In genomic region chr13:71017607-71018006, GRCh38 we compare ENCODE assay signal across 24 cellular contexts.
"Had no signal": no experiment of that assay in that cellular context is flagged by ENCODE, and none has a peak within 500 bp of the region (broad histone marks: within the 10 kb centered on the region; RNA-seq: fewer than 3 reads in every experiment).

No MANE protein-coding gene starts in this region.

- H3K36me3 Mint-ChIP-seq: activated CD8-positive, alpha-beta memory T cell treated with anti-CD3 and anti-CD28 coated beads, Interleukin-2, amount 10 ng/mL, durations not matched to agents 7 days and 5 days; activated naive CD8-positive, alpha-beta T cell treated with anti-CD3 and anti-CD28 coated beads for 36 hours had no signal

- H3K27me3 Mint-ChIP-seq: activated B cell treated with CpG ODN at 0.5 μM for 24 hours; activated CD4-positive, alpha-beta memory T cell treated with anti-CD3 and anti-CD28 coated beads, Interleukin-2, amount 10 ng/mL, durations not matched to agents 7 days and 5 days; activated CD8-positive, alpha-beta memory T cell treated with anti-CD3 and anti-CD28 coated beads, Interleukin-2, amount 10 ng/mL, durations not matched to agents 7 days and 5 days; activated naive CD8-positive, alpha-beta T cell treated with anti-CD3 and anti-CD28 coated beads for 36 hours; effector memory CD8-positive, alpha-beta T cell; stimulated activated naive CD8-positive, alpha-beta T cell treated with anti-CD3 and anti-CD28 coated beads, Interleukin-15, amount 100 ng/mL, for 72 hours had no signal

- H3K4me1 ChIP-seq: foreskin keratinocyte, left ventricle myocardium inferior, right atrium auricular region, suprapubic skin, transverse colon had no signal

- H3K27me3 ChIP-seq: cardiac muscle cell, foreskin keratinocyte, right atrium auricular region, suprapubic skin, transverse colon had no signal

- H3K9me3 Mint-ChIP-seq: activated CD4-positive, alpha-beta memory T cell treated with anti-CD3 and anti-CD28 coated beads, Interleukin-2, amount 10 ng/mL, durations not matched to agents 7 days and 5 days; activated naive CD8-positive, alpha-beta T cell treated with anti-CD3 and anti-CD28 coated beads for 36 hours; T-helper 2 cell treated with Interferon-gamma antibody and Interleukin-4, amounts not matched to agents 5 μg/mL and 100 μg/mL, for 36 hours had no signal

- H3K36me3 ChIP-seq: cardiac muscle cell, left ventricle myocardium inferior, right atrium auricular region, suprapubic skin, transverse colon had no signal

- H3K9me3 ChIP-seq: left ventricle myocardium inferior, right atrium auricular region, suprapubic skin, transverse colon had no signal

- H3K4me3 ChIP-seq: cardiac muscle cell, left ventricle myocardium inferior, right atrium auricular region, skin epidermis, suprapubic skin, transverse colon had no signal

- DNase-seq: activated B cell treated with CpG ODN at 0.5 μM for 24 hours; activated CD4-positive, alpha-beta memory T cell treated with anti-CD3 and anti-CD28 coated beads, Interleukin-2, amount 10 ng/mL, durations not matched to agents 7 days and 5 days; activated CD4-positive, alpha-beta T cell treated with anti-CD3 and anti-CD28 coated beads for 4 hours; activated CD8-positive, alpha-beta memory T cell treated with anti-CD3 and anti-CD28 coated beads, Interleukin-2, amount 10 ng/mL, durations not matched to agents 7 days and 5 days; activated naive CD8-positive, alpha-beta T cell treated with anti-CD3 and anti-CD28 coated beads for 36 hours; amniotic stem cell; effector memory CD8-positive, alpha-beta T cell; foreskin keratinocyte; hippocampal formation; kidney; left ventricle myocardium inferior; mammary epithelial cell; occipital lobe; posterior cingulate gyrus; stimulated activated CD4-positive, alpha-beta T cell treated with anti-CD3 and anti-CD28 coated beads, Interleukin-15, amount 100 ng/mL, for 24 hours; stimulated activated CD4-positive, alpha-beta T cell treated with anti-CD3 and anti-CD28 coated beads, Interleukin-2, amount 100 ng/mL, for 48 hours; stimulated activated naive CD8-positive, alpha-beta T cell treated with anti-CD3 and anti-CD28 coated beads, Interleukin-15, amount 100 ng/mL, for 72 hours; transverse colon had no signal

- H3K4me3 Mint-ChIP-seq: activated B cell treated with CpG ODN at 0.5 μM for 24 hours; activated CD4-positive, alpha-beta memory T cell treated with anti-CD3 and anti-CD28 coated beads, Interleukin-2, amount 10 ng/mL, durations not matched to agents 7 days and 5 days; activated CD8-positive, alpha-beta memory T cell treated with anti-CD3 and anti-CD28 coated beads, Interleukin-2, amount 10 ng/mL, durations not matched to agents 7 days and 5 days; activated naive CD8-positive, alpha-beta T cell treated with anti-CD3 and anti-CD28 coated beads for 36 hours; effector memory CD8-positive, alpha-beta T cell; stimulated activated naive CD8-positive, alpha-beta T cell treated with anti-CD3 and anti-CD28 coated beads, Interleukin-15, amount 100 ng/mL, for 72 hours; T-helper 2 cell treated with Interferon-gamma antibody and Interleukin-4, amounts not matched to agents 5 μg/mL and 100 μg/mL, for 36 hours had no signal

- ATAC-seq: activated CD8-positive, alpha-beta memory T cell treated with anti-CD3 and anti-CD28 coated beads, Interleukin-2, amount 10 ng/mL, durations not matched to agents 7 days and 5 days; effector memory CD8-positive, alpha-beta T cell; foreskin keratinocyte; stimulated activated naive CD8-positive, alpha-beta T cell treated with anti-CD3 and anti-CD28 coated beads, Interleukin-15, amount 100 ng/mL, for 72 hours had no signal

- H3K27ac ChIP-seq: cardiac muscle cell, epithelial cell of prostate, foreskin keratinocyte, left ventricle myocardium inferior, right atrium auricular region, skin epidermis, suprapubic skin, transverse colon had no signal

- H3K4me1 Mint-ChIP-seq: activated CD4-positive, alpha-beta memory T cell treated with anti-CD3 and anti-CD28 coated beads, Interleukin-2, amount 10 ng/mL, durations not matched to agents 7 days and 5 days; activated CD8-positive, alpha-beta memory T cell treated with anti-CD3 and anti-CD28 coated beads, Interleukin-2, amount 10 ng/mL, durations not matched to agents 7 days and 5 days; activated naive CD8-positive, alpha-beta T cell treated with anti-CD3 and anti-CD28 coated beads for 36 hours; stimulated activated naive CD8-positive, alpha-beta T cell treated with anti-CD3 and anti-CD28 coated beads, Interleukin-15, amount 100 ng/mL, for 72 hours had no signal

- H3K27ac Mint-ChIP-seq: activated B cell treated with CpG ODN at 0.5 μM for 24 hours; activated CD4-positive, alpha-beta memory T cell treated with anti-CD3 and anti-CD28 coated beads, Interleukin-2, amount 10 ng/mL, durations not matched to agents 7 days and 5 days; activated CD8-positive, alpha-beta memory T cell treated with anti-CD3 and anti-CD28 coated beads, Interleukin-2, amount 10 ng/mL, durations not matched to agents 7 days and 5 days; activated naive CD8-positive, alpha-beta T cell treated with anti-CD3 and anti-CD28 coated beads for 36 hours; effector memory CD8-positive, alpha-beta T cell; stimulated activated naive CD8-positive, alpha-beta T cell treated with anti-CD3 and anti-CD28 coated beads, Interleukin-15, amount 100 ng/mL, for 72 hours; T-helper 2 cell treated with Interferon-gamma antibody and Interleukin-4, amounts not matched to agents 5 μg/mL and 100 μg/mL, for 36 hours had no signal
